In genomic region chr2:9388950-9389911, GRCh38 we compare ENCODE assay signal across 28 cellular contexts. TPM values are rescaled to one million over a fixed set of nuclear protein-coding genes. Genes with fewer than 3 reads are reported as not detected.
DNase-seq lines count a peak whose midpoint lies in the region; ATAC-seq and TF ChIP-seq lines count a peak whose summit lies in the region.
"Had no signal": no experiment of that assay in that cellular context is flagged by ENCODE, and none has a peak within 500 bp of the region (broad histone marks: within the 10 kb centered on the region; RNA-seq: fewer than 3 reads in every experiment).

No MANE protein-coding gene starts in this region.

- H3F3A ChIP-seq in neural progenitor cell (ENCODE audit: low read depth) (peaks cover 16% of the 10 kb centered on the region), GM23248 (ENCODE audit: insufficient read depth) (peaks cover 8% of the 10 kb centered on the region; the same call in 1 of the 2 replicates)

- no peaks in the 10 kb centered on the region for H3K36me3 Mint-ChIP-seq in activated T-cell treated with anti-CD3 and anti-CD28 coated beads, Interleukin-2, amount 50 U/mL, for 72 hours (ENCODE audit: insufficient read depth in 2 of 2)
- H3K36me3 Mint-ChIP-seq in neural progenitor cell: peaks cover 31% of the 10 kb centered on the region
- H3K36me3 Mint-ChIP-seq: T-cell had no signal

- no peak for TF ChIP-seq EP300 in tibial nerve (IDR thresholded peaks at IDR 0.05)

- TF ChIP-seq CTCF in dorsolateral prefrontal cortex (IDR thresholded peaks at IDR 0.05 in 54 of 56, conservative IDR thresholded peaks at IDR 0.05 in 2 of 56; ENCODE audit: low read depth in 1 of 56, partially characterized antibody in 56 of 56) (no peak), neural progenitor cell (IDR thresholded peaks at IDR 0.05) (no peak), tibial nerve (IDR thresholded peaks at IDR 0.05) (no peak)

- H4K20me1 ChIP-seq in neural progenitor cell (ENCODE audit: low read depth): no peaks in the 10 kb centered on the region
- H4K20me1 ChIP-seq in GM23248 (ENCODE audit: insufficient read depth): no peaks in the 10 kb centered on the region

- peak overlapping the region; percentile 29 for H3K27ac Mint-ChIP-seq in activated T-cell treated with anti-CD3 and anti-CD28 coated beads, Interleukin-2, amount 50 U/mL, for 72 hours
- peak overlapping the region; percentile 25 for H3K27ac Mint-ChIP-seq in neural progenitor cell
- H3K27ac Mint-ChIP-seq: activated CD4-positive, alpha-beta T cell treated with anti-CD3 and anti-CD28 coated beads, Interleukin-2, amount 10 ng/mL, durations not matched to agents 7 days and 5 days; activated naive CD8-positive, alpha-beta T cell treated with anti-CD3 and anti-CD28 coated beads, Interleukin-2, amount 50 U/mL, for 24 hours; IgD-negative memory B cell; nephron; T-cell had no signal

- no peaks in the 10 kb centered on the region for H3K79me2 ChIP-seq in neural progenitor cell (ENCODE audit: low read depth)
- peaks cover 10% of the 10 kb centered on the region; the same call in 1 of the 2 replicates for H3K79me2 ChIP-seq in GM23248 (ENCODE audit: insufficient read depth)
- H3K79me2 ChIP-seq: parathyroid adenoma had no signal

- H3K9me2 ChIP-seq in GM23248 (ENCODE audit: insufficient read depth): no peaks in the 10 kb centered on the region

- no peak for DNase-seq in activated T-cell treated with anti-CD3 and anti-CD28 coated beads, Interleukin-2, amount 50 U/mL, for 72 hours
- DNase-seq in activated T-cell treated with anti-CD3 and anti-CD28 coated beads, Interleukin-2, amount 50 U/mL, for 48 hours: no peak
- no peak for DNase-seq in dorsolateral prefrontal cortex
- DNase-seq in neural progenitor cell (ENCODE audit: low spot score): no peak
- DNase-seq in tibial nerve (ENCODE audit: low spot score in 2 of 2): peak in 1 of 2 donors; percentile 9
- DNase-seq in GM23248: no peak
- no peak for DNase-seq in SHP77 treated with DMSO at 0.1 percent for 48 hours (lab: John Stamatoyannopoulos, UW)
- no peak for DNase-seq in glomerular visceral epithelial cell (ENCODE audit: extremely low spot score)
- DNase-seq: 8988T; activated CD4-positive, alpha-beta T cell treated with anti-CD3 and anti-CD28 coated beads, Interleukin-2, amount 10 ng/mL, durations not matched to agents 7 days and 5 days; activated gamma-delta T cell treated with Interleukin-2 at 50 U/mL for 16 hours; activated naive CD8-positive, alpha-beta T cell treated with anti-CD3 and anti-CD28 coated beads, Interleukin-2, amount 50 U/mL, for 24 hours; activated T-cell treated with anti-CD3 and anti-CD28 coated beads, Interleukin-2, amount 50 U/mL, for 1 hour; cerebellar nuclear complex; foreskin melanocyte; mucosa of descending colon; NCI-H1092 treated with DMSO at 0.1 percent for 48 hours; NCI-H1694 treated with DMSO at 0.1 percent for 48 hours; NCI-H510A; stimulated activated CD4-positive, alpha-beta T cell treated with anti-CD3 and anti-CD28 coated beads, Interleukin-12 subunit alpha, Interleukin-12 subunit beta, amount 100 ng/mL, for 4 hours; stimulated activated CD4-positive, alpha-beta T cell treated with anti-CD3 and anti-CD28 coated beads, Interleukin-2, amount 100 ng/mL, for 48 hours; substantia nigra; T-cell; WERI-Rb-1 had no signal

- H3K36me3 ChIP-seq in neural progenitor cell (no peaks in the 10 kb centered on the region), tibial nerve (peaks cover 0 to 53% (median 0%) of the 10 kb centered on the region in 3 donors), GM23248 (ENCODE audit: low read depth) (peaks cover 73% of the 10 kb centered on the region)

- H3K27ac ChIP-seq in dorsolateral prefrontal cortex (peak overlapping the region in 30 of 59 donors; percentile 2 to 74 (median 44)), neural progenitor cell (no peak overlapping the region), tibial nerve (peak overlapping the region in 3 of 4 donors; percentile 70 to 94 (median 92)), GM23248 (no peak overlapping the region)
- H3K27ac ChIP-seq: parathyroid adenoma, right atrium auricular region, WERI-Rb-1 had no signal

- WGBS in tibial nerve, 2 donors: 88 to 91% methylated on average over 27 to 28 of the region's 28 CpGs
- 89 to 90% methylated on average over 28 of the region's 28 CpGs for WGBS in GM23248 (ENCODE audit: low coverage in 1 of 2, low lambda C conversion rate in 2 of 2, missing lambda C conversion rate in 2 of 2), 2 experiments

- H3K9me3 ChIP-seq in neural progenitor cell (ENCODE audit: low read depth) (no peaks in the 10 kb centered on the region), tibial nerve (no peaks in the 10 kb centered on the region), GM23248 (ENCODE audit: low read depth) (no peaks in the 10 kb centered on the region)
- H3K9me3 ChIP-seq: mucosa of descending colon, right atrium auricular region had no signal

- in situ Hi-C loops in GM23248 (cut with MboI): no loop called here

- H3K4me1 Mint-ChIP-seq in activated T-cell treated with anti-CD3 and anti-CD28 coated beads, Interleukin-2, amount 50 U/mL, for 72 hours (ENCODE audit: low read depth): peaks cover 13% of the 10 kb centered on the region
- H3K4me1 Mint-ChIP-seq in neural progenitor cell: peaks cover 28% of the 10 kb centered on the region
- H3K4me1 Mint-ChIP-seq: activated CD4-positive, alpha-beta T cell treated with anti-CD3 and anti-CD28 coated beads, Interleukin-2, amount 10 ng/mL, durations not matched to agents 7 days and 5 days; activated naive CD8-positive, alpha-beta T cell treated with anti-CD3 and anti-CD28 coated beads, Interleukin-2, amount 50 U/mL, for 24 hours; IgD-negative memory B cell; T-cell had no signal

- peak in 1 of 2 donors; percentile 31 for ATAC-seq in activated T-cell treated with anti-CD3 and anti-CD28 coated beads, Interleukin-2, amount 50 U/mL, for 72 hours (replicated peaks in 1 of 2)
- ATAC-seq: activated naive CD8-positive, alpha-beta T cell treated with anti-CD3 and anti-CD28 coated beads, Interleukin-2, amount 50 U/mL, for 24 hours; mucosa of descending colon; T-cell had no signal

- peaks cover 18% of the 10 kb centered on the region for H3K4me1 ChIP-seq in neural progenitor cell
- H3K4me1 ChIP-seq in tibial nerve: peaks cover 0 to 51% (median 25%) of the 10 kb centered on the region in 4 donors
- H3K4me1 ChIP-seq in GM23248 (ENCODE audit: insufficient read depth): no peaks in the 10 kb centered on the region
- H3K4me1 ChIP-seq: parathyroid adenoma had no signal

- no peak overlapping the region for H3K4me2 ChIP-seq in neural progenitor cell
- H3K4me2 ChIP-seq in GM23248 (ENCODE audit: unreplicated experiment): no peak overlapping the region

- H3K27me3 Mint-ChIP-seq in activated T-cell treated with anti-CD3 and anti-CD28 coated beads, Interleukin-2, amount 50 U/mL, for 72 hours (ENCODE audit: low read depth): no peaks in the 10 kb centered on the region
- H3K27me3 Mint-ChIP-seq in neural progenitor cell (ENCODE audit: insufficient read depth, low read depth): peaks cover 4% of the 10 kb centered on the region
- H3K27me3 Mint-ChIP-seq: activated CD4-positive, alpha-beta T cell treated with anti-CD3 and anti-CD28 coated beads, Interleukin-2, amount 10 ng/mL, durations not matched to agents 7 days and 5 days; activated naive CD8-positive, alpha-beta T cell treated with anti-CD3 and anti-CD28 coated beads, Interleukin-2, amount 50 U/mL, for 24 hours; IgD-negative memory B cell had no signal

- intact Hi-C loops in dorsolateral prefrontal cortex (cut with DNase I): no loop called here

- H3K9me3 Mint-ChIP-seq in activated T-cell treated with anti-CD3 and anti-CD28 coated beads, Interleukin-2, amount 50 U/mL, for 72 hours: no peaks in the 10 kb centered on the region
- no peaks in the 10 kb centered on the region for H3K9me3 Mint-ChIP-seq in neural progenitor cell
- H3K9me3 Mint-ChIP-seq: activated CD4-positive, alpha-beta T cell treated with anti-CD3 and anti-CD28 coated beads, Interleukin-2, amount 10 ng/mL, durations not matched to agents 7 days and 5 days; activated naive CD8-positive, alpha-beta T cell treated with anti-CD3 and anti-CD28 coated beads, Interleukin-2, amount 50 U/mL, for 24 hours; nephron; T-cell had no signal

- H3K27me3 ChIP-seq in dorsolateral prefrontal cortex (no peaks in the 10 kb centered on the region), neural progenitor cell (no peaks in the 10 kb centered on the region), tibial nerve (no peaks in the 10 kb centered on the region), GM23248 (replicated peaks; ENCODE audit: insufficient read depth) (no peaks in the 10 kb centered on the region)
- H3K27me3 ChIP-seq: right atrium auricular region had no signal

- no peak overlapping the region for H3K9ac ChIP-seq in neural progenitor cell
- no peak overlapping the region for H3K9ac ChIP-seq in GM23248
- H3K9ac ChIP-seq: parathyroid adenoma had no signal

- H3K4me3 Mint-ChIP-seq in activated T-cell treated with anti-CD3 and anti-CD28 coated beads, Interleukin-2, amount 50 U/mL, for 72 hours: peak overlapping the region in 1 of 2 donors; percentile 7
- H3K4me3 Mint-ChIP-seq in neural progenitor cell: no peak overlapping the region
- H3K4me3 Mint-ChIP-seq: activated CD4-positive, alpha-beta T cell treated with anti-CD3 and anti-CD28 coated beads, Interleukin-2, amount 10 ng/mL, durations not matched to agents 7 days and 5 days; activated naive CD8-positive, alpha-beta T cell treated with anti-CD3 and anti-CD28 coated beads, Interleukin-2, amount 50 U/mL, for 24 hours; nephron; T-cell had no signal

- no peak for TF ChIP-seq POLR2A in tibial nerve (IDR thresholded peaks at IDR 0.05)

- H2AFZ ChIP-seq in neural progenitor cell (replicated peaks) (no peak overlapping the region), GM23248 (no peak overlapping the region)
- H2AFZ ChIP-seq: parathyroid adenoma had no signal

- H3K4me3 ChIP-seq in dorsolateral prefrontal cortex (no peak overlapping the region), neural progenitor cell (no peak overlapping the region), tibial nerve (no peak overlapping the region), GM23248 (no peak overlapping the region)
- H3K4me3 ChIP-seq: mucosa of descending colon, right atrium auricular region had no signal

RNA-seq across cellular contexts. Expression of gene ITGB1BP1, which starts 34.1 kb away (rescaled TPM):
- 100 to 1,000 TPM in 1 of 2 donors, 10 to 100 TPM in 1; 79.5 to 132 TPM for total RNA-seq in activated T-cell treated with anti-CD3 and anti-CD28 coated beads, Interleukin-2, amount 50 U/mL, for 72 hours
- total RNA-seq in dorsolateral prefrontal cortex (100 to 1,000 TPM in 116 of 120 experiments, 10 to 100 TPM in 4; 75.1 to 226 (median 141) TPM), neural progenitor cell (ENCODE audit: low replicate concordance) (14.6 and 17.3 TPM in 2 replicates), tibial nerve (10 to 100 TPM; 65.9 to 97.3 (median 89.0) TPM)
- total RNA-seq in GM23248 (2014; rRNA removed; shearing (Covaris generic)): 39.0 and 52.2 TPM in 2 replicates
- polyA plus RNA-seq in GM23248 (2016; fragmentation: Nextera tagmentation; extraction: Ambion mirVana): 280 and 289 TPM in 2 replicates

RNA-seq across cellular contexts. Expression of gene CPSF3, which starts 34.2 kb away (rescaled TPM):
- total RNA-seq in activated T-cell treated with anti-CD3 and anti-CD28 coated beads, Interleukin-2, amount 50 U/mL, for 72 hours: 10 to 100 TPM; 62.3 to 75.0 TPM
- 10 to 100 TPM; 11.9 to 33.6 (median 22.9) TPM for total RNA-seq in dorsolateral prefrontal cortex
- 129 and 199 TPM in 2 replicates for total RNA-seq in neural progenitor cell (ENCODE audit: low replicate concordance)
- total RNA-seq in tibial nerve: 10 to 100 TPM; 18.6 to 43.9 (median 25.0) TPM
- 34.0 and 39.6 TPM in 2 replicates for total RNA-seq in GM23248 (2014; rRNA removed; shearing (Covaris generic))
- polyA plus RNA-seq in GM23248 (2016; fragmentation: Nextera tagmentation; extraction: Ambion mirVana): 37.7 and 40.3 TPM in 2 replicates

Comparison
In these comparisons a context has a peak if more than half of its experiments do, and no peak if none do; other contexts are left out.
1. H3K27ac ChIP-seq: peak in dorsolateral prefrontal cortex (30 of 59) and tibial nerve (3 of 4); none in neural progenitor cell (single experiment) and GM23248 (single experiment).